In genomic region chr7:101521430-101521925, GRCh38 we compare ENCODE assay signal across 29 cellular contexts.
"Had no signal": no experiment of that assay in that cellular context is flagged by ENCODE, and none has a peak within 500 bp of the region (broad histone marks: within the 10 kb centered on the region; RNA-seq: fewer than 3 reads in every experiment).

No MANE protein-coding gene starts in this region.

- FAIRE-seq: endometrium, kidney had no signal

- DNase-seq: colonic mucosa; cortex of kidney; effector CD8-positive, alpha-beta T cell; effector memory CD8-positive, alpha-beta T cell; endodermal cell; erythroblast; esophagus squamous epithelium; foreskin fibroblast; foreskin melanocyte; gastrocnemius medialis; heart left ventricle; hypothalamus; immature natural killer cell; islet precursor cell; kidney; kidney glomerular epithelial cell; left colon; left ventricle myocardium superior; lower lobe of right lung; mesenchymal stem cell; mucosa of descending colon; naive B cell had no signal

- H3K4me3 ChIP-seq: colonic mucosa, esophagus squamous epithelium, gastrocnemius medialis, heart left ventricle, hepatocyte, lower lobe of right lung, mucosa of descending colon had no signal

- H3K4me3 Mint-ChIP-seq: dendritic cell treated with granulocyte-macrophage colony-stimulating factor and Interleukin-4, amounts not matched to agents 40 ng/mL and 50 ng/mL, for 4 days; effector memory CD8-positive, alpha-beta T cell; endodermal cell; immature natural killer cell; mesothelial cell of epicardium; naive B cell had no signal

- H3K36me3 ChIP-seq: colonic mucosa, esophagus squamous epithelium, gastrocnemius medialis, heart left ventricle, lower lobe of right lung had no signal

- H3K27ac Mint-ChIP-seq: dendritic cell treated with granulocyte-macrophage colony-stimulating factor and Interleukin-4, amounts not matched to agents 40 ng/mL and 50 ng/mL, for 4 days; effector memory CD8-positive, alpha-beta T cell; endodermal cell; immature natural killer cell; naive B cell had no signal

- H3K4me1 ChIP-seq: colonic mucosa, heart left ventricle, lower lobe of right lung had no signal

- H3K9me3 ChIP-seq: colonic mucosa, esophagus squamous epithelium, gastrocnemius medialis, mucosa of descending colon had no signal

- H3K4me1 Mint-ChIP-seq: endodermal cell, immature natural killer cell, naive B cell had no signal

- H3K27me3 ChIP-seq: colonic mucosa, hepatocyte had no signal

- H3K36me3 Mint-ChIP-seq: immature natural killer cell, naive B cell had no signal

- H3K9me3 Mint-ChIP-seq: endodermal cell, immature natural killer cell had no signal

- ATAC-seq: effector memory CD8-positive, alpha-beta T cell; esophagus mucosa; gastrocnemius medialis; heart left ventricle; left colon; left lobe of liver; left ventricle myocardium superior; mucosa of descending colon had no signal

- H3K27ac ChIP-seq: colonic mucosa, epithelial cell of prostate, esophagus squamous epithelium, gastrocnemius medialis, heart left ventricle, hepatocyte, lower lobe of right lung had no signal
